In the genomic region with DNA sequence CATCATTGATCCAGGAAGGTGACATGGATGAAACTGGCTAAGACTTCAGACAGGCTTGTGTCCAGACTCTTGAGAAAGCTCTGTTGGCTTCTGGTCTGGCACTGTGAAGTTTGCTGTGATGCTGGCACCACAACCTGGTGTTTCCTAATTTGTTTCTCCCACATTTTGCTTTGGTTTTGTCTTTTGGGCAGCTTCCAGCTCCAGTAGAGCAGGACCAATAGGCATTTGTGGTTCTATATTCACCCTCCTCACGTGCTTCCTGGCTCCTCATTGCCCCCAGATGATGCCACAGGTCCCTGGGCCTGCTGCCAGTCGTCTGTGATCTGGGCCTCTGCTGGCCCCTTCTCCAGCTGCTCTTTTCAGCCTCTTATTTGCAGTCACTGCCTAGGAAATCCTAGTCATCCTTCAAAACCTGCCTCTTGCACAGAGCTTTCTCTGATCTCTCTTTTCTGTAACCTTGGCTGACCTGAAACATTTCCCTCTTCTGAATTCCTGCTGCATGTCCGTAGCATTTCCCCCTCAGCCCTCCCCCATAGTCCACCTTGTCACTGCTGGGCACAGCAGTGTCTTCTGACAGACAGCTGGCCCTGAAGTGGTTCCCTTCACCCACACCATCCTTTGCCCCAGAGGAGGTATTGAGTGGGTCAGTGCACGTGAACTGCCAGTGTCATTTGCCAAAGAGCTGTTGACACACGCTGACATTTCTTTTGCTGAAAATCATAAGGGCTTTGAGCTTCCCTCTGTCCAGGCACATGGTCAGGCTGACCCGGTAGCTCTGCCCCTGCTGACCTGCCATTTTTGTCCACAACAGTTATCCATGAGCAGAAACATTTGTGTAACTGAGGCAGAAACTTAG, we compare ENCODE assay signal across 2 cellular contexts.
TF ChIP-seq lines count a peak whose summit lies in the region.

No MANE protein-coding gene starts in this region.

TF ChIP-seq in liver, 16 proteins besides CTCF, POLR2A, EP300 and RAD21 (continued from another document):
- TF ChIP-seq, protein P1, sequence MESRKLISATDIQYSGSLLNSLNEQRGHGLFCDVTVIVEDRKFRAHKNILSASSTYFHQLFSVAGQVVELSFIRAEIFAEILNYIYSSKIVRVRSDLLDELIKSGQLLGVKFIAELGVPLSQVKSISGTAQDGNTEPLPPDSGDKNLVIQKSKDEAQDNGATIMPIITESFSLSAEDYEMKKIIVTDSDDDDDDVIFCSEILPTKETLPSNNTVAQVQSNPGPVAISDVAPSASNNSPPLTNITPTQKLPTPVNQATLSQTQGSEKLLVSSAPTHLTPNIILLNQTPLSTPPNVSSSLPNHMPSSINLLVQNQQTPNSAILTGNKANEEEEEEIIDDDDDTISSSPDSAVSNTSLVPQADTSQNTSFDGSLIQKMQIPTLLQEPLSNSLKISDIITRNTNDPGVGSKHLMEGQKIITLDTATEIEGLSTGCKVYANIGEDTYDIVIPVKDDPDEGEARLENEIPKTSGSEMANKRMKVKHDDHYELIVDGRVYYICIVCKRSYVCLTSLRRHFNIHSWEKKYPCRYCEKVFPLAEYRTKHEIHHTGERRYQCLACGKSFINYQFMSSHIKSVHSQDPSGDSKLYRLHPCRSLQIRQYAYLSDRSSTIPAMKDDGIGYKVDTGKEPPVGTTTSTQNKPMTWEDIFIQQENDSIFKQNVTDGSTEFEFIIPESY (IDR thresholded peaks at IDR 0.05): peak; percentile 42
- TF ChIP-seq FOXA2 (IDR thresholded peaks at IDR 0.05): peak; percentile 92
- TF ChIP-seq NR2F2 (IDR thresholded peaks at IDR 0.05): peak; percentile 47
- no peak for TF ChIP-seq EGR1 (IDR thresholded peaks at IDR 0.05; ENCODE audit: low read depth in 2 of 2)
- TF ChIP-seq, protein P2, sequence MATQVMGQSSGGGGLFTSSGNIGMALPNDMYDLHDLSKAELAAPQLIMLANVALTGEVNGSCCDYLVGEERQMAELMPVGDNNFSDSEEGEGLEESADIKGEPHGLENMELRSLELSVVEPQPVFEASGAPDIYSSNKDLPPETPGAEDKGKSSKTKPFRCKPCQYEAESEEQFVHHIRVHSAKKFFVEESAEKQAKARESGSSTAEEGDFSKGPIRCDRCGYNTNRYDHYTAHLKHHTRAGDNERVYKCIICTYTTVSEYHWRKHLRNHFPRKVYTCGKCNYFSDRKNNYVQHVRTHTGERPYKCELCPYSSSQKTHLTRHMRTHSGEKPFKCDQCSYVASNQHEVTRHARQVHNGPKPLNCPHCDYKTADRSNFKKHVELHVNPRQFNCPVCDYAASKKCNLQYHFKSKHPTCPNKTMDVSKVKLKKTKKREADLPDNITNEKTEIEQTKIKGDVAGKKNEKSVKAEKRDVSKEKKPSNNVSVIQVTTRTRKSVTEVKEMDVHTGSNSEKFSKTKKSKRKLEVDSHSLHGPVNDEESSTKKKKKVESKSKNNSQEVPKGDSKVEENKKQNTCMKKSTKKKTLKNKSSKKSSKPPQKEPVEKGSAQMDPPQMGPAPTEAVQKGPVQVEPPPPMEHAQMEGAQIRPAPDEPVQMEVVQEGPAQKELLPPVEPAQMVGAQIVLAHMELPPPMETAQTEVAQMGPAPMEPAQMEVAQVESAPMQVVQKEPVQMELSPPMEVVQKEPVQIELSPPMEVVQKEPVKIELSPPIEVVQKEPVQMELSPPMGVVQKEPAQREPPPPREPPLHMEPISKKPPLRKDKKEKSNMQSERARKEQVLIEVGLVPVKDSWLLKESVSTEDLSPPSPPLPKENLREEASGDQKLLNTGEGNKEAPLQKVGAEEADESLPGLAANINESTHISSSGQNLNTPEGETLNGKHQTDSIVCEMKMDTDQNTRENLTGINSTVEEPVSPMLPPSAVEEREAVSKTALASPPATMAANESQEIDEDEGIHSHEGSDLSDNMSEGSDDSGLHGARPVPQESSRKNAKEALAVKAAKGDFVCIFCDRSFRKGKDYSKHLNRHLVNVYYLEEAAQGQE (IDR thresholded peaks at IDR 0.05): no peak
- no peak for TF ChIP-seq GABPA (IDR thresholded peaks at IDR 0.05 in 1 of 2, conservative IDR thresholded peaks at IDR 0.05 in 1 of 2)
- peak; percentile 89 for TF ChIP-seq FOXA1 (IDR thresholded peaks at IDR 0.05)
- peak; percentile 26 for TF ChIP-seq HNF4G (IDR thresholded peaks at IDR 0.05)
- TF ChIP-seq HNF4A (conservative IDR thresholded peaks at IDR 0.05): peak; percentile 52 to 78
- no peak for TF ChIP-seq TAF1 (conservative IDR thresholded peaks at IDR 0.05)
- TF ChIP-seq JUND (IDR thresholded peaks at IDR 0.05): peak; percentile 10 to 59
- peak; percentile 66 to 89 for TF ChIP-seq RXRA (IDR thresholded peaks at IDR 0.05)
- TF ChIP-seq SP1 (IDR thresholded peaks at IDR 0.05): peak; percentile 67

TF ChIP-seq in HepG2, 621 proteins besides CTCF, POLR2A, EP300 and RAD21 (continued from another document):
- no peak for TF ChIP-seq ZNF883 (CRISPR knock-in tag; IDR thresholded peaks at IDR 0.05; ENCODE audit: not compliant biosample characterization)
- TF ChIP-seq, protein P3, sequence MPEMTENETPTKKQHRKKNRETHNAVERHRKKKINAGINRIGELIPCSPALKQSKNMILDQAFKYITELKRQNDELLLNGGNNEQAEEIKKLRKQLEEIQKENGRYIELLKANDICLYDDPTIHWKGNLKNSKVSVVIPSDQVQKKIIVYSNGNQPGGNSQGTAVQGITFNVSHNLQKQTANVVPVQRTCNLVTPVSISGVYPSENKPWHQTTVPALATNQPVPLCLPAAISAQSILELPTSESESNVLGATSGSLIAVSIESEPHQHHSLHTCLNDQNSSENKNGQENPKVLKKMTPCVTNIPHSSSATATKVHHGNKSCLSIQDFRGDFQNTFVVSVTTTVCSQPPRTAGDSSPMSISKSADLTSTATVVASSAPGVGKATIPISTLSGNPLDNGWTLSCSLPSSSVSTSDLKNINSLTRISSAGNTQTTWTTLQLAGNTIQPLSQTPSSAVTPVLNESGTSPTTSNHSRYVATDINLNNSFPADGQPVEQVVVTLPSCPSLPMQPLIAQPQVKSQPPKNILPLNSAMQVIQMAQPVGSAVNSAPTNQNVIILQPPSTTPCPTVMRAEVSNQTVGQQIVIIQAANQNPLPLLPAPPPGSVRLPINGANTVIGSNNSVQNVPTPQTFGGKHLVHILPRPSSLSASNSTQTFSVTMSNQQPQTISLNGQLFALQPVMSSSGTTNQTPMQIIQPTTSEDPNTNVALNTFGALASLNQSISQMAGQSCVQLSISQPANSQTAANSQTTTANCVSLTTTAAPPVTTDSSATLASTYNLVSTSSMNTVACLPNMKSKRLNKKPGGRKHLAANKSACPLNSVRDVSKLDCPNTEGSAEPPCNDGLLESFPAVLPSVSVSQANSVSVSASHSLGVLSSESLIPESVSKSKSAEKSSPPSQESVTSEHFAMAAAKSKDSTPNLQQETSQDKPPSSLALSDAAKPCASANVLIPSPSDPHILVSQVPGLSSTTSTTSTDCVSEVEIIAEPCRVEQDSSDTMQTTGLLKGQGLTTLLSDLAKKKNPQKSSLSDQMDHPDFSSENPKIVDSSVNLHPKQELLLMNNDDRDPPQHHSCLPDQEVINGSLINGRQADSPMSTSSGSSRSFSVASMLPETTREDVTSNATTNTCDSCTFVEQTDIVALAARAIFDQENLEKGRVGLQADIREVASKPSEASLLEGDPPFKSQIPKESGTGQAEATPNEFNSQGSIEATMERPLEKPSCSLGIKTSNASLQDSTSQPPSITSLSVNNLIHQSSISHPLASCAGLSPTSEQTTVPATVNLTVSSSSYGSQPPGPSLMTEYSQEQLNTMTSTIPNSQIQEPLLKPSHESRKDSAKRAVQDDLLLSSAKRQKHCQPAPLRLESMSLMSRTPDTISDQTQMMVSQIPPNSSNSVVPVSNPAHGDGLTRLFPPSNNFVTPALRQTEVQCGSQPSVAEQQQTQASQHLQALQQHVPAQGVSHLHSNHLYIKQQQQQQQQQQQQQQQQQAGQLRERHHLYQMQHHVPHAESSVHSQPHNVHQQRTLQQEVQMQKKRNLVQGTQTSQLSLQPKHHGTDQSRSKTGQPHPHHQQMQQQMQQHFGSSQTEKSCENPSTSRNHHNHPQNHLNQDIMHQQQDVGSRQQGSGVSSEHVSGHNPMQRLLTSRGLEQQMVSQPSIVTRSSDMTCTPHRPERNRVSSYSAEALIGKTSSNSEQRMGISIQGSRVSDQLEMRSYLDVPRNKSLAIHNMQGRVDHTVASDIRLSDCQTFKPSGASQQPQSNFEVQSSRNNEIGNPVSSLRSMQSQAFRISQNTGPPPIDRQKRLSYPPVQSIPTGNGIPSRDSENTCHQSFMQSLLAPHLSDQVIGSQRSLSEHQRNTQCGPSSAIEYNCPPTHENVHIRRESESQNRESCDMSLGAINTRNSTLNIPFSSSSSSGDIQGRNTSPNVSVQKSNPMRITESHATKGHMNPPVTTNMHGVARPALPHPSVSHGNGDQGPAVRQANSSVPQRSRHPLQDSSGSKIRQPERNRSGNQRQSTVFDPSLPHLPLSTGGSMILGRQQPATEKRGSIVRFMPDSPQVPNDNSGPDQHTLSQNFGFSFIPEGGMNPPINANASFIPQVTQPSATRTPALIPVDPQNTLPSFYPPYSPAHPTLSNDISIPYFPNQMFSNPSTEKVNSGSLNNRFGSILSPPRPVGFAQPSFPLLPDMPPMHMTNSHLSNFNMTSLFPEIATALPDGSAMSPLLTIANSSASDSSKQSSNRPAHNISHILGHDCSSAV (CRISPR knock-in tag; IDR thresholded peaks at IDR 0.05; ENCODE audit: borderline replicate concordance): no peak
- no peak for TF ChIP-seq MAFG (CRISPR knock-in tag; IDR thresholded peaks at IDR 0.05)
- TF ChIP-seq, protein P4, sequence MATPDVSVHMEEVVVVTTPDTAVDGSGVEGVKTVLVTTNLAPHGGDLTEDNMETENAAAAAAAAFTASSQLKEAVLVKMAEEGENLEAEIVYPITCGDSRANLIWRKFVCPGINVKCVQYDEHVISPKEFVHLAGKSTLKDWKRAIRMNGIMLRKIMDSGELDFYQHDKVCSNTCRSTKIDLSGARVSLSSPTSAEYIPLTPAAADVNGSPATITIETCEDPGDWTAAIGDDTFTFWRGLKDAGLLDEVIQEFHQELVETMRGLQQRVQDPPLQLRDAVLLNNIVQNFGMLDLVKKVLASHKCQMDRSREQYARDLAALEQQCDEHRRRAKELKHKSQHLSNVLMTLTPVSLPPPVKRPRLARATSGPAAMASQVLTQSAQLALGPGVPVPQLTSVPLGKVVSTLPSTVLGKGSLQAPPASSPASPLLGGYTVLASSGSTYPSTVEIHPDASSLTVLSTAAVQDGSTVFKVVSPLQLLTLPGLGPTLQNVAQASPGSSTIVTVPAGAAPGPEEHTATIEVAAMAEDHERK (CRISPR knock-in tag; IDR thresholded peaks at IDR 0.05; ENCODE audit: low read depth): no peak
